Comparison of ENCODE assay signal across 8 cellular contexts in the genomic region with DNA sequence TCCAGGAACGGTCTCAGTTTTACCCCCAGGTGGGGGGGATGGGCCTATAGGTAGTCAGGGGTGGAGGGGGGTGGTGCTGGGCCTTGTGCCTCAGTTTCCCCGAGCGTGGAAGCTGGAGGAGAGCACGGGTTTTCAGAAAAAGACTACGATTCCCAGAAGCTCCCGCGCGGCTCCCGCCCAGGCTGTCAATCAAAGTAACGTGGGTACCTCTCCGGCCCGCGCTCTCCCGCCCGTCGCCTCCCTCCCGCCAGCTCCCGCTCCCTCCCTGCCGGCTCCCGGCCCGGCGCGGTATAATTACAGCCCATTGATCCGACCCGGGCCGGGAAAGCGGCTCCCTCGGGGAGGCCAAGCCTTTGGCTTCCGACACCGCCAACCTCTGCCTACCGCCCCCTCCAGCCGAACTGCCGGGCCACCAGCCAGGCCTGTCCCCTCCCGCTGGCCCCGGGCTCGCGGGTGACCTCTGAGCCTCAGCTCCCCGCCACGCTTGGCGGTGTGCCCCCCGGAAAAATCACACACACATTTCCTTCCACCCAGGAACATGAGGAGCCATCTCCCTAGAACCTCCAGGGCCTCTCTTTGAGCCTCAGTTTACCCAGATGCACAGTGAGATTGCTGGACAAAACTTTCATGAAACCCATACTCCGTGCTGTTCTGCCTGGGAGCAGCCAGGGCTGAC. TPM values are rescaled to one million over a fixed set of nuclear protein-coding genes. Genes with fewer than 3 reads are reported as not detected.
DNase-seq lines count a peak whose midpoint lies in the region; ATAC-seq and TF ChIP-seq lines count a peak whose summit lies in the region.

No MANE protein-coding gene starts in this region.

- peaks cover 0 to 17% of the 10 kb centered on the region in 2 donors for H3K27me3 ChIP-seq in left lung

- H3K4me3 ChIP-seq in left lung: peak overlapping the region; percentile 50 to 51

- H3K9me3 ChIP-seq in left lung: no peaks in the 10 kb centered on the region

- peaks cover 8 to 21% of the 10 kb centered on the region in 2 donors for H3K4me1 ChIP-seq in left lung

- H3K27ac ChIP-seq in left lung: peak overlapping the region; percentile 90

- DNase-seq in NK-92 treated with Interleukin-12 subunit alpha and Interleukin-12 subunit beta, amount 100 ng/mL, for 24 hours (lab: John Stamatoyannopoulos, UW): peak; percentile 69
- no peak for DNase-seq in NK-92 (lab: John Stamatoyannopoulos, UW; ENCODE audit: unreplicated experiment)
- peak; percentile 66 to 90 for DNase-seq in NCI-H526 (lab: John Stamatoyannopoulos, UW)
- peak; percentile 72 to 78 for DNase-seq in activated CD4-positive, alpha-beta T cell treated with anti-CD3 and anti-CD28 coated beads, Interleukin-2, amount 50 U/mL, for 24 hours (ENCODE audit: low read depth in 1 of 2, low spot score in 1 of 2)
- peak; percentile 90 for DNase-seq in dedifferentiated amniotic fluid mesenchymal stem cell (ENCODE audit: extremely low spot score)
- peak; percentile 94 for DNase-seq in left lung
- peak; percentile 84 for DNase-seq in stimulated activated CD4-positive, alpha-beta T cell treated with anti-CD3 and anti-CD28 coated beads, Interleukin-2, amount 100 ng/mL, for 24 hours

- H3K36me3 ChIP-seq in left lung: no peaks in the 10 kb centered on the region

- ATAC-seq in HG03439 (IDR thresholded peaks at IDR 0.05; ENCODE audit: unreplicated experiment): peak; percentile 43
- peak; percentile 88 for ATAC-seq in left lung

- intact Hi-C loops in left lung (cut with DNase I): no loop called here

- TF ChIP-seq CTCF in left lung (IDR thresholded peaks at IDR 0.05): no peak

RNA-seq across cellular contexts. Expression of gene TLE2, which starts 7.2 kb away (rescaled TPM):
- total RNA-seq in left lung: 10 to 100 TPM; 35.2 to 70.5 TPM

RNA-seq across cellular contexts. Expression of gene TLE5, which starts 26.0 kb away (rescaled TPM):
- 100 to 1,000 TPM; 335 to 409 TPM for total RNA-seq in left lung

RNA-seq across cellular contexts. Expression of gene GNA11, which starts 57.9 kb away (rescaled TPM):
- 10 to 100 TPM; 57.2 to 59.9 TPM for total RNA-seq in left lung

RNA-seq across cellular contexts. Expression of gene TLE6, which starts 58.9 kb away (rescaled TPM):
- 1 to 10 TPM; 3.3 to 6.9 TPM for total RNA-seq in left lung
